In genomic region chr17:81977211-81978091, GRCh38 we compare ENCODE assay signal across 1 cellular context.
TF ChIP-seq lines count a peak whose summit lies in the region.

A gene with protein sequence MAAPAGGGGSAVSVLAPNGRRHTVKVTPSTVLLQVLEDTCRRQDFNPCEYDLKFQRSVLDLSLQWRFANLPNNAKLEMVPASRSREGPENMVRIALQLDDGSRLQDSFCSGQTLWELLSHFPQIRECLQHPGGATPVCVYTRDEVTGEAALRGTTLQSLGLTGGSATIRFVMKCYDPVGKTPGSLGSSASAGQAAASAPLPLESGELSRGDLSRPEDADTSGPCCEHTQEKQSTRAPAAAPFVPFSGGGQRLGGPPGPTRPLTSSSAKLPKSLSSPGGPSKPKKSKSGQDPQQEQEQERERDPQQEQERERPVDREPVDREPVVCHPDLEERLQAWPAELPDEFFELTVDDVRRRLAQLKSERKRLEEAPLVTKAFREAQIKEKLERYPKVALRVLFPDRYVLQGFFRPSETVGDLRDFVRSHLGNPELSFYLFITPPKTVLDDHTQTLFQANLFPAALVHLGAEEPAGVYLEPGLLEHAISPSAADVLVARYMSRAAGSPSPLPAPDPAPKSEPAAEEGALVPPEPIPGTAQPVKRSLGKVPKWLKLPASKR (plus strand): TSS chr17:81977629. CDS start chr17:81977647, 18 bp downstream.

TF ChIP-seq in K562, 482 proteins besides CTCF, POLR2A, EP300 and RAD21 (continued from another document and continues in another):
- TF ChIP-seq ZBTB12 (CRISPR knock-in tag; IDR thresholded peaks at IDR 0.05) (peak; percentile 71), ZNF639 (CRISPR knock-in tag; conservative IDR thresholded peaks at IDR 0.05 in 1 of 2, IDR thresholded peaks at IDR 0.05 in 1 of 2) (peak in 1 of 2 experiments; percentile 99; a peak in 2 of 4 replicates), EP400 (IDR thresholded peaks at IDR 0.05) (peak; percentile 95), ZNF134 (CRISPR knock-in tag; conservative IDR thresholded peaks at IDR 0.05) (no peak), ERF (CRISPR knock-in tag; IDR thresholded peaks at IDR 0.05) (peak; percentile 93; the same call in 1 of the 2 replicates), CBX1 (IDR thresholded peaks at IDR 0.05; ENCODE audit: low read depth) (peak; percentile 72; the same call in 1 of the 2 replicates), GTF2F1 (IDR thresholded peaks at IDR 0.05; ENCODE audit: low read depth, low read length) (0 out of 2 replicates have a peak, but pooled peaks have one; percentile 12), ELF4 (CRISPR knock-in tag; IDR thresholded peaks at IDR 0.05) (0 out of 2 replicates have a peak, but pooled peaks have one; percentile 54), CTBP1 (IDR thresholded peaks at IDR 0.05; ENCODE audit: borderline replicate concordance) (peak; percentile 84), ZNF75A (CRISPR knock-in tag; IDR thresholded peaks at IDR 0.05) (no peak), GABPB1 (CRISPR knock-in tag; IDR thresholded peaks at IDR 0.05) (peak; percentile 79), C11orf30 (IDR thresholded peaks at IDR 0.05; ENCODE audit: low read depth) (peak; percentile 49; the same call in 1 of the 2 replicates), RAD51 (IDR thresholded peaks at IDR 0.05; ENCODE audit: borderline replicate concordance, low read depth) (peak; percentile 78), KLF16 (IDR thresholded peaks at IDR 0.05) (no peak), NEUROD1 (IDR thresholded peaks at IDR 0.05; ENCODE audit: borderline replicate concordance, low read depth, low read length, partially characterized antibody) (peak; percentile 72), YY1 (IDR thresholded peaks at IDR 0.05; ENCODE audit: borderline replicate concordance in 1 of 3, control insufficient read depth in 1 of 3, extremely low read depth in 1 of 3, insufficient read depth in 3 of 3, insufficient read length in 1 of 3, insufficient replicate concordance in 2 of 3, low read depth in 1 of 3, low read length in 2 of 3) (peak; percentile 85 to 97 (median 97)), MAZ (CRISPR knock-in tag; conservative IDR thresholded peaks at IDR 0.05 in 1 of 2, IDR thresholded peaks at IDR 0.05 in 1 of 2) (peak; percentile 83 to 96), ZC3H11A (IDR thresholded peaks at IDR 0.05; ENCODE audit: low read depth, low read length) (no peak), ZNF384 (IDR thresholded peaks at IDR 0.05; ENCODE audit: low read depth, low read length) (peak; percentile 81), MYC (IDR thresholded peaks at IDR 0.05; ENCODE audit: low read depth, low read length) (peak; percentile 100), MYC (CRISPR knock-in tag; IDR thresholded peaks at IDR 0.05; ENCODE audit: borderline replicate concordance, low read depth) (no peak), TAF1 (IDR thresholded peaks at IDR 0.05; ENCODE audit: control insufficient read depth, extremely low read depth, insufficient read depth, low read length, severe bottlenecking) (peak; percentile 87)
- TF ChIP-seq, protein P1, sequence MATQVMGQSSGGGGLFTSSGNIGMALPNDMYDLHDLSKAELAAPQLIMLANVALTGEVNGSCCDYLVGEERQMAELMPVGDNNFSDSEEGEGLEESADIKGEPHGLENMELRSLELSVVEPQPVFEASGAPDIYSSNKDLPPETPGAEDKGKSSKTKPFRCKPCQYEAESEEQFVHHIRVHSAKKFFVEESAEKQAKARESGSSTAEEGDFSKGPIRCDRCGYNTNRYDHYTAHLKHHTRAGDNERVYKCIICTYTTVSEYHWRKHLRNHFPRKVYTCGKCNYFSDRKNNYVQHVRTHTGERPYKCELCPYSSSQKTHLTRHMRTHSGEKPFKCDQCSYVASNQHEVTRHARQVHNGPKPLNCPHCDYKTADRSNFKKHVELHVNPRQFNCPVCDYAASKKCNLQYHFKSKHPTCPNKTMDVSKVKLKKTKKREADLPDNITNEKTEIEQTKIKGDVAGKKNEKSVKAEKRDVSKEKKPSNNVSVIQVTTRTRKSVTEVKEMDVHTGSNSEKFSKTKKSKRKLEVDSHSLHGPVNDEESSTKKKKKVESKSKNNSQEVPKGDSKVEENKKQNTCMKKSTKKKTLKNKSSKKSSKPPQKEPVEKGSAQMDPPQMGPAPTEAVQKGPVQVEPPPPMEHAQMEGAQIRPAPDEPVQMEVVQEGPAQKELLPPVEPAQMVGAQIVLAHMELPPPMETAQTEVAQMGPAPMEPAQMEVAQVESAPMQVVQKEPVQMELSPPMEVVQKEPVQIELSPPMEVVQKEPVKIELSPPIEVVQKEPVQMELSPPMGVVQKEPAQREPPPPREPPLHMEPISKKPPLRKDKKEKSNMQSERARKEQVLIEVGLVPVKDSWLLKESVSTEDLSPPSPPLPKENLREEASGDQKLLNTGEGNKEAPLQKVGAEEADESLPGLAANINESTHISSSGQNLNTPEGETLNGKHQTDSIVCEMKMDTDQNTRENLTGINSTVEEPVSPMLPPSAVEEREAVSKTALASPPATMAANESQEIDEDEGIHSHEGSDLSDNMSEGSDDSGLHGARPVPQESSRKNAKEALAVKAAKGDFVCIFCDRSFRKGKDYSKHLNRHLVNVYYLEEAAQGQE (CRISPR knock-in tag; IDR thresholded peaks at IDR 0.05; ENCODE audit: low read depth), result peak; percentile 68; the same call in 1 of the 2 replicates
- TF ChIP-seq, protein P2, sequence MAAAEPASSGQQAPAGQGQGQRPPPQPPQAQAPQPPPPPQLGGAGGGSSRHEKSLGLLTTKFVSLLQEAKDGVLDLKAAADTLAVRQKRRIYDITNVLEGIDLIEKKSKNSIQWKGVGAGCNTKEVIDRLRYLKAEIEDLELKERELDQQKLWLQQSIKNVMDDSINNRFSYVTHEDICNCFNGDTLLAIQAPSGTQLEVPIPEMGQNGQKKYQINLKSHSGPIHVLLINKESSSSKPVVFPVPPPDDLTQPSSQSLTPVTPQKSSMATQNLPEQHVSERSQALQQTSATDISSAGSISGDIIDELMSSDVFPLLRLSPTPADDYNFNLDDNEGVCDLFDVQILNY (CRISPR knock-in tag; IDR thresholded peaks at IDR 0.05), result peak; percentile 61; the same call in 1 of the 2 replicates
- TF ChIP-seq, protein P3, sequence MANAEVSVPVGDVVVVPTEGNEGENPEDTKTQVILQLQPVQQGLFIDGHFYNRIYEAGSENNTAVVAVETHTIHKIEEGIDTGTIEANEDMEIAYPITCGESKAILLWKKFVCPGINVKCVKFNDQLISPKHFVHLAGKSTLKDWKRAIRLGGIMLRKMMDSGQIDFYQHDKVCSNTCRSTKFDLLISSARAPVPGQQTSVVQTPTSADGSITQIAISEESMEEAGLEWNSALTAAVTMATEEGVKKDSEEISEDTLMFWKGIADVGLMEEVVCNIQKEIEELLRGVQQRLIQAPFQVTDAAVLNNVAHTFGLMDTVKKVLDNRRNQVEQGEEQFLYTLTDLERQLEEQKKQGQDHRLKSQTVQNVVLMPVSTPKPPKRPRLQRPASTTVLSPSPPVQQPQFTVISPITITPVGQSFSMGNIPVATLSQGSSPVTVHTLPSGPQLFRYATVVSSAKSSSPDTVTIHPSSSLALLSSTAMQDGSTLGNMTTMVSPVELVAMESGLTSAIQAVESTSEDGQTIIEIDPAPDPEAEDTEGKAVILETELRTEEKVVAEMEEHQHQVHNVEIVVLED (CRISPR knock-in tag; IDR thresholded peaks at IDR 0.05), result peak; percentile 97
- TF ChIP-seq, protein P4, sequence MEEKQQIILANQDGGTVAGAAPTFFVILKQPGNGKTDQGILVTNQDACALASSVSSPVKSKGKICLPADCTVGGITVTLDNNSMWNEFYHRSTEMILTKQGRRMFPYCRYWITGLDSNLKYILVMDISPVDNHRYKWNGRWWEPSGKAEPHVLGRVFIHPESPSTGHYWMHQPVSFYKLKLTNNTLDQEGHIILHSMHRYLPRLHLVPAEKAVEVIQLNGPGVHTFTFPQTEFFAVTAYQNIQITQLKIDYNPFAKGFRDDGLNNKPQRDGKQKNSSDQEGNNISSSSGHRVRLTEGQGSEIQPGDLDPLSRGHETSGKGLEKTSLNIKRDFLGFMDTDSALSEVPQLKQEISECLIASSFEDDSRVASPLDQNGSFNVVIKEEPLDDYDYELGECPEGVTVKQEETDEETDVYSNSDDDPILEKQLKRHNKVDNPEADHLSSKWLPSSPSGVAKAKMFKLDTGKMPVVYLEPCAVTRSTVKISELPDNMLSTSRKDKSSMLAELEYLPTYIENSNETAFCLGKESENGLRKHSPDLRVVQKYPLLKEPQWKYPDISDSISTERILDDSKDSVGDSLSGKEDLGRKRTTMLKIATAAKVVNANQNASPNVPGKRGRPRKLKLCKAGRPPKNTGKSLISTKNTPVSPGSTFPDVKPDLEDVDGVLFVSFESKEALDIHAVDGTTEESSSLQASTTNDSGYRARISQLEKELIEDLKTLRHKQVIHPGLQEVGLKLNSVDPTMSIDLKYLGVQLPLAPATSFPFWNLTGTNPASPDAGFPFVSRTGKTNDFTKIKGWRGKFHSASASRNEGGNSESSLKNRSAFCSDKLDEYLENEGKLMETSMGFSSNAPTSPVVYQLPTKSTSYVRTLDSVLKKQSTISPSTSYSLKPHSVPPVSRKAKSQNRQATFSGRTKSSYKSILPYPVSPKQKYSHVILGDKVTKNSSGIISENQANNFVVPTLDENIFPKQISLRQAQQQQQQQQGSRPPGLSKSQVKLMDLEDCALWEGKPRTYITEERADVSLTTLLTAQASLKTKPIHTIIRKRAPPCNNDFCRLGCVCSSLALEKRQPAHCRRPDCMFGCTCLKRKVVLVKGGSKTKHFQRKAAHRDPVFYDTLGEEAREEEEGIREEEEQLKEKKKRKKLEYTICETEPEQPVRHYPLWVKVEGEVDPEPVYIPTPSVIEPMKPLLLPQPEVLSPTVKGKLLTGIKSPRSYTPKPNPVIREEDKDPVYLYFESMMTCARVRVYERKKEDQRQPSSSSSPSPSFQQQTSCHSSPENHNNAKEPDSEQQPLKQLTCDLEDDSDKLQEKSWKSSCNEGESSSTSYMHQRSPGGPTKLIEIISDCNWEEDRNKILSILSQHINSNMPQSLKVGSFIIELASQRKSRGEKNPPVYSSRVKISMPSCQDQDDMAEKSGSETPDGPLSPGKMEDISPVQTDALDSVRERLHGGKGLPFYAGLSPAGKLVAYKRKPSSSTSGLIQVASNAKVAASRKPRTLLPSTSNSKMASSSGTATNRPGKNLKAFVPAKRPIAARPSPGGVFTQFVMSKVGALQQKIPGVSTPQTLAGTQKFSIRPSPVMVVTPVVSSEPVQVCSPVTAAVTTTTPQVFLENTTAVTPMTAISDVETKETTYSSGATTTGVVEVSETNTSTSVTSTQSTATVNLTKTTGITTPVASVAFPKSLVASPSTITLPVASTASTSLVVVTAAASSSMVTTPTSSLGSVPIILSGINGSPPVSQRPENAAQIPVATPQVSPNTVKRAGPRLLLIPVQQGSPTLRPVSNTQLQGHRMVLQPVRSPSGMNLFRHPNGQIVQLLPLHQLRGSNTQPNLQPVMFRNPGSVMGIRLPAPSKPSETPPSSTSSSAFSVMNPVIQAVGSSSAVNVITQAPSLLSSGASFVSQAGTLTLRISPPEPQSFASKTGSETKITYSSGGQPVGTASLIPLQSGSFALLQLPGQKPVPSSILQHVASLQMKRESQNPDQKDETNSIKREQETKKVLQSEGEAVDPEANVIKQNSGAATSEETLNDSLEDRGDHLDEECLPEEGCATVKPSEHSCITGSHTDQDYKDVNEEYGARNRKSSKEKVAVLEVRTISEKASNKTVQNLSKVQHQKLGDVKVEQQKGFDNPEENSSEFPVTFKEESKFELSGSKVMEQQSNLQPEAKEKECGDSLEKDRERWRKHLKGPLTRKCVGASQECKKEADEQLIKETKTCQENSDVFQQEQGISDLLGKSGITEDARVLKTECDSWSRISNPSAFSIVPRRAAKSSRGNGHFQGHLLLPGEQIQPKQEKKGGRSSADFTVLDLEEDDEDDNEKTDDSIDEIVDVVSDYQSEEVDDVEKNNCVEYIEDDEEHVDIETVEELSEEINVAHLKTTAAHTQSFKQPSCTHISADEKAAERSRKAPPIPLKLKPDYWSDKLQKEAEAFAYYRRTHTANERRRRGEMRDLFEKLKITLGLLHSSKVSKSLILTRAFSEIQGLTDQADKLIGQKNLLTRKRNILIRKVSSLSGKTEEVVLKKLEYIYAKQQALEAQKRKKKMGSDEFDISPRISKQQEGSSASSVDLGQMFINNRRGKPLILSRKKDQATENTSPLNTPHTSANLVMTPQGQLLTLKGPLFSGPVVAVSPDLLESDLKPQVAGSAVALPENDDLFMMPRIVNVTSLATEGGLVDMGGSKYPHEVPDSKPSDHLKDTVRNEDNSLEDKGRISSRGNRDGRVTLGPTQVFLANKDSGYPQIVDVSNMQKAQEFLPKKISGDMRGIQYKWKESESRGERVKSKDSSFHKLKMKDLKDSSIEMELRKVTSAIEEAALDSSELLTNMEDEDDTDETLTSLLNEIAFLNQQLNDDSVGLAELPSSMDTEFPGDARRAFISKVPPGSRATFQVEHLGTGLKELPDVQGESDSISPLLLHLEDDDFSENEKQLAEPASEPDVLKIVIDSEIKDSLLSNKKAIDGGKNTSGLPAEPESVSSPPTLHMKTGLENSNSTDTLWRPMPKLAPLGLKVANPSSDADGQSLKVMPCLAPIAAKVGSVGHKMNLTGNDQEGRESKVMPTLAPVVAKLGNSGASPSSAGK (IDR thresholded peaks at IDR 0.05), result peak; percentile 30; the same call in 1 of the 2 replicates
- TF ChIP-seq, protein P5, sequence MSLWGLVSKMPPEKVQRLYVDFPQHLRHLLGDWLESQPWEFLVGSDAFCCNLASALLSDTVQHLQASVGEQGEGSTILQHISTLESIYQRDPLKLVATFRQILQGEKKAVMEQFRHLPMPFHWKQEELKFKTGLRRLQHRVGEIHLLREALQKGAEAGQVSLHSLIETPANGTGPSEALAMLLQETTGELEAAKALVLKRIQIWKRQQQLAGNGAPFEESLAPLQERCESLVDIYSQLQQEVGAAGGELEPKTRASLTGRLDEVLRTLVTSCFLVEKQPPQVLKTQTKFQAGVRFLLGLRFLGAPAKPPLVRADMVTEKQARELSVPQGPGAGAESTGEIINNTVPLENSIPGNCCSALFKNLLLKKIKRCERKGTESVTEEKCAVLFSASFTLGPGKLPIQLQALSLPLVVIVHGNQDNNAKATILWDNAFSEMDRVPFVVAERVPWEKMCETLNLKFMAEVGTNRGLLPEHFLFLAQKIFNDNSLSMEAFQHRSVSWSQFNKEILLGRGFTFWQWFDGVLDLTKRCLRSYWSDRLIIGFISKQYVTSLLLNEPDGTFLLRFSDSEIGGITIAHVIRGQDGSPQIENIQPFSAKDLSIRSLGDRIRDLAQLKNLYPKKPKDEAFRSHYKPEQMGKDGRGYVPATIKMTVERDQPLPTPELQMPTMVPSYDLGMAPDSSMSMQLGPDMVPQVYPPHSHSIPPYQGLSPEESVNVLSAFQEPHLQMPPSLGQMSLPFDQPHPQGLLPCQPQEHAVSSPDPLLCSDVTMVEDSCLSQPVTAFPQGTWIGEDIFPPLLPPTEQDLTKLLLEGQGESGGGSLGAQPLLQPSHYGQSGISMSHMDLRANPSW (CRISPR knock-in tag; IDR thresholded peaks at IDR 0.05), result no peak
